1 cellular context compared by ENCODE assay signal in genomic region chr3:183897606-183898384, GRCh38.
TF ChIP-seq lines count a peak whose summit lies in the region.

No MANE protein-coding gene starts in this region.

TF ChIP-seq in SK-N-SH treated with all-trans-retinoic acid at 6 μM for 48 hours, 23 proteins besides CTCF, POLR2A, EP300 and RAD21 (continued from another document):
- no peak for TF ChIP-seq PATZ1 (CRISPR knock-in tag; IDR thresholded peaks at IDR 0.05; ENCODE audit: borderline replicate concordance)
TF ChIP-seq in SK-N-SH treated with all-trans-retinoic acid at 6 μM for 48 hours: peak in this region for 0.
